Comparison of ENCODE assay signal across 11 cellular contexts in the genomic region with DNA sequence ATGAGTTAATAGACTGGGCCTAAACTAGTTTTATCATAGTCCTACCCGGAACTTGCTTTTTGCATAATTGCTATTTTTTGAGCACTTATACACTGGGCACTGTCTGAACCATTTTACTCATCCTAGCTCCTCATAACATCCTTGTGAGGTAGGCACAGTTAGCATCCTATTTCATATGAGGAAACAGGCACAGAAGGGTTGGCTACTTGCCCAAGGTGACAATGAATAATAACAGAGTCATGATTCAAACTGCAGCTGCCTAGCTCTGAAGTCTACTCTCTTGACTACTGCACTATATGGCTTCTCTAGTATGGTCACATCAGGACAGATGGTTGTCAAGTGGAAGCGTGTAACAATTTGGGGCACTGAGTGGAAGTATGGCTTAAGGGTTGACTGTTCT. TPM values are rescaled to one million over a fixed set of nuclear protein-coding genes. Genes with fewer than 3 reads are reported as not detected.
DNase-seq lines count a peak whose midpoint lies in the region; ATAC-seq, FAIRE-seq and TF ChIP-seq lines count a peak whose summit lies in the region.
"Had no signal": no experiment of that assay in that cellular context is flagged by ENCODE, and none has a peak within 500 bp of the region (broad histone marks: within the 10 kb centered on the region; RNA-seq: fewer than 3 reads in every experiment).

No MANE protein-coding gene starts in this region.

- no peak for ATAC-seq in HG03442 (IDR thresholded peaks at IDR 0.05; ENCODE audit: unreplicated experiment)

- in situ Hi-C loops in ACHN (cut with HindIII; ENCODE audit: low pct_ligation_motif_present, low pct_unique_long_range_greater_than_20kb, low sequenced_read_pairs): no loop called here

- no peak for FAIRE-seq in GM19239 (lab: Jason Lieb, UNC)
- FAIRE-seq: islet of Langerhans had no signal

- CTCF ChIA-PET in GM10248 (lab: Yijun Ruan, JAX): interaction anchor here (1.6 kb wide), 1 partner anchor 9 kb away, joined by 4 read pairs; no protein-coding TSS in a partner anchor

- POLR2A ChIA-PET in GM10248 (lab: Yijun Ruan, JAX): no interaction called here

- peak; percentile 50 for DNase-seq in ACHN
- DNase-seq in HS-27A (ENCODE audit: low read depth): peak; percentile 62
- peak; percentile 54 for DNase-seq in NCI-H510A treated with DMSO at 0.1 percent for 48 hours (lab: John Stamatoyannopoulos, UW)
- DNase-seq in dermis blood vessel endothelial cell: peak; percentile 73
- no peak for DNase-seq in GM10248 (ENCODE audit: extremely low spot score)
- DNase-seq in GM19239 (ENCODE audit: insufficient read length, low spot score): no peak
- DNase-seq in activated CD8-positive, alpha-beta memory T cell treated with anti-CD3 and anti-CD28 coated beads, Interleukin-2, amount 50 U/mL, for 4 hours: no peak
- DNase-seq: CD4-positive, CD25-positive, alpha-beta regulatory T cell; stimulated activated CD4-positive, alpha-beta T cell treated with anti-CD3 and anti-CD28 coated beads, Interleukin-15, amount 100 ng/mL, for 24 hours had no signal

- TF ChIP-seq CTCF in GM10248 (IDR thresholded peaks at IDR 0.05; ENCODE audit: control extremely low read depth, extremely low read depth, low read depth, missing control alignments): no peak

RNA-seq across cellular contexts. Expression of a gene that starts 18.2 kb away (rescaled TPM):
- total RNA-seq in dermis blood vessel endothelial cell: 22.6 TPM in 2 replicates

Comparison
In these comparisons a context has a peak if more than half of its experiments do, and no peak if none do; other contexts are left out.
1. DNase-seq: peak in ACHN (single experiment), HS-27A (single experiment), NCI-H510A treated with DMSO at 0.1 percent for 48 hours (single experiment) and dermis blood vessel endothelial cell (single experiment); none in GM10248 (single experiment), GM19239 (single experiment) and activated CD8-positive, alpha-beta memory T cell treated with anti-CD3 and anti-CD28 coated beads, Interleukin-2, amount 50 U/mL, for 4 hours (single experiment).